In genomic region chr1:61428146-61428545, GRCh38 we compare ENCODE assay signal across 16 cellular contexts.
DNase-seq lines count a peak whose midpoint lies in the region; ATAC-seq and TF ChIP-seq lines count a peak whose summit lies in the region.
"Had no signal": no experiment of that assay in that cellular context is flagged by ENCODE, and none has a peak within 500 bp of the region (broad histone marks: within the 10 kb centered on the region; RNA-seq: fewer than 3 reads in every experiment).

No MANE protein-coding gene starts in this region.

- DNase-seq in AG20443 (ENCODE audit: low spot score) (peak; percentile 48), GM04503 (ENCODE audit: low read depth) (peak; percentile 24), astrocyte of the cerebellum (ENCODE audit: low read depth) (peak; percentile 78), myocyte (ENCODE audit: low read depth) (peak; percentile 13), NOMO-1 treated with DMSO at 0.1 percent for 48 hours (lab: John Stamatoyannopoulos, UW; ENCODE audit: unreplicated experiment) (no peak)
- DNase-seq in effector memory CD4-positive, alpha-beta T cell, result no peak
- DNase-seq: Caco-2; CD4-positive, CD25-positive, alpha-beta regulatory T cell; KG1; NCI-H1417 treated with DMSO at 0.1 percent for 48 hours; NCI-H187 treated with DMSO at 0.1 percent for 48 hours; NCI-H526; PC-9 had no signal

- no peak for TF ChIP-seq CTCF in astrocyte of the cerebellum (IDR thresholded peaks at IDR 0.05; ENCODE audit: low read depth, low read length, missing control alignments)

- H3K36me3 ChIP-seq in effector memory CD4-positive, alpha-beta T cell (ENCODE audit: control insufficient read depth, insufficient read depth, low read length), result no peaks in the 10 kb centered on the region

- in situ Hi-C loops in astrocyte of the cerebellum (cut with HindIII; ENCODE audit: low sequenced_read_pairs), result no loop called here

- no peak overlapping the region for H3K27ac ChIP-seq in effector memory CD4-positive, alpha-beta T cell (ENCODE audit: insufficient read depth, low read length, poor library complexity, severe bottlenecking)
- H3K27ac ChIP-seq: PC-9, RWPE1 had no signal

- no peak overlapping the region for H3K4me3 ChIP-seq in astrocyte of the cerebellum (ENCODE audit: low read depth, low read length)
- H3K4me3 ChIP-seq in effector memory CD4-positive, alpha-beta T cell (ENCODE audit: insufficient read depth, low read depth, low read length, poor library complexity, severe bottlenecking), result no peak overlapping the region
- H3K4me3 ChIP-seq: PC-9 had no signal

- H3K27me3 ChIP-seq in effector memory CD4-positive, alpha-beta T cell (replicated peaks; ENCODE audit: control insufficient read depth, insufficient read depth, low read length, poor library complexity, severe bottlenecking), result no peaks in the 10 kb centered on the region

- H3K4me1 ChIP-seq in effector memory CD4-positive, alpha-beta T cell (ENCODE audit: control insufficient read depth, insufficient read depth, low read length, poor library complexity, severe bottlenecking), result no peaks in the 10 kb centered on the region
- H3K4me1 ChIP-seq: Caco-2 had no signal

- ATAC-seq in GM21576 (IDR thresholded peaks at IDR 0.05; ENCODE audit: unreplicated experiment), result no peak
- ATAC-seq: HepG2 had no signal

- H3K9me3 ChIP-seq in effector memory CD4-positive, alpha-beta T cell (ENCODE audit: control insufficient read depth, low read length), result no peaks in the 10 kb centered on the region
- H3K9me3 ChIP-seq: Caco-2 had no signal

Comparison
In these comparisons a context has a peak if more than half of its experiments do, and no peak if none do; other contexts are left out.
1. DNase-seq: peak in AG20443 (single experiment), GM04503 (single experiment), astrocyte of the cerebellum (single experiment) and myocyte (single experiment); none in effector memory CD4-positive, alpha-beta T cell (0 of 3) and NOMO-1 treated with DMSO at 0.1 percent for 48 hours (single experiment).